Comparison of ENCODE assay signal across 1 cellular context in the genomic region with DNA sequence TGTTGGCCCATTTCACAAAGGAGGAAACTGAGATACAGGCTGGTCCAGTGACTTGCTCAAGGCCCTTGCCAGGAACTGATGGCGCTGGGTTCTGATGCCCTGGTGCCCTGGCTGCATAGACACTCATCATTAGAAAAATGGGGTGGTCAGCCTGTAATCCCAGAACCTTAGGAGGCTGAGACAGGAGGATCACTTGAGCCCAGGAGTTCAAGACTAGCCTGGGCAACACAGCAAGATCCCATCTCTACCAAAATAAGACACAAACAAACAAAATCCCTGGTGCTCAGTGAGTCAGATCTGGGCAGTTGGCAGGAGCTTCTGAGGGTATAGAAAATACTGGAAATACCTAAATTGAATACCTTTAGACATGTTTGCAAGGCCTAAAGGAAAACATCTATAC.
TF ChIP-seq lines count a peak whose summit lies in the region.

No MANE protein-coding gene starts in this region.

TF ChIP-seq in HepG2, 621 proteins besides CTCF, POLR2A, EP300 and RAD21:
- TF ChIP-seq, protein P1, sequence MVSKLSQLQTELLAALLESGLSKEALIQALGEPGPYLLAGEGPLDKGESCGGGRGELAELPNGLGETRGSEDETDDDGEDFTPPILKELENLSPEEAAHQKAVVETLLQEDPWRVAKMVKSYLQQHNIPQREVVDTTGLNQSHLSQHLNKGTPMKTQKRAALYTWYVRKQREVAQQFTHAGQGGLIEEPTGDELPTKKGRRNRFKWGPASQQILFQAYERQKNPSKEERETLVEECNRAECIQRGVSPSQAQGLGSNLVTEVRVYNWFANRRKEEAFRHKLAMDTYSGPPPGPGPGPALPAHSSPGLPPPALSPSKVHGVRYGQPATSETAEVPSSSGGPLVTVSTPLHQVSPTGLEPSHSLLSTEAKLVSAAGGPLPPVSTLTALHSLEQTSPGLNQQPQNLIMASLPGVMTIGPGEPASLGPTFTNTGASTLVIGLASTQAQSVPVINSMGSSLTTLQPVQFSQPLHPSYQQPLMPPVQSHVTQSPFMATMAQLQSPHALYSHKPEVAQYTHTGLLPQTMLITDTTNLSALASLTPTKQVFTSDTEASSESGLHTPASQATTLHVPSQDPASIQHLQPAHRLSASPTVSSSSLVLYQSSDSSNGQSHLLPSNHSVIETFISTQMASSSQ (IDR thresholded peaks at IDR 0.05; ENCODE audit: low read depth): no peak
- TF ChIP-seq, protein P1 (CRISPR knock-in tag; IDR thresholded peaks at IDR 0.05; ENCODE audit: borderline replicate concordance): no peak
- TF ChIP-seq, protein P2, sequence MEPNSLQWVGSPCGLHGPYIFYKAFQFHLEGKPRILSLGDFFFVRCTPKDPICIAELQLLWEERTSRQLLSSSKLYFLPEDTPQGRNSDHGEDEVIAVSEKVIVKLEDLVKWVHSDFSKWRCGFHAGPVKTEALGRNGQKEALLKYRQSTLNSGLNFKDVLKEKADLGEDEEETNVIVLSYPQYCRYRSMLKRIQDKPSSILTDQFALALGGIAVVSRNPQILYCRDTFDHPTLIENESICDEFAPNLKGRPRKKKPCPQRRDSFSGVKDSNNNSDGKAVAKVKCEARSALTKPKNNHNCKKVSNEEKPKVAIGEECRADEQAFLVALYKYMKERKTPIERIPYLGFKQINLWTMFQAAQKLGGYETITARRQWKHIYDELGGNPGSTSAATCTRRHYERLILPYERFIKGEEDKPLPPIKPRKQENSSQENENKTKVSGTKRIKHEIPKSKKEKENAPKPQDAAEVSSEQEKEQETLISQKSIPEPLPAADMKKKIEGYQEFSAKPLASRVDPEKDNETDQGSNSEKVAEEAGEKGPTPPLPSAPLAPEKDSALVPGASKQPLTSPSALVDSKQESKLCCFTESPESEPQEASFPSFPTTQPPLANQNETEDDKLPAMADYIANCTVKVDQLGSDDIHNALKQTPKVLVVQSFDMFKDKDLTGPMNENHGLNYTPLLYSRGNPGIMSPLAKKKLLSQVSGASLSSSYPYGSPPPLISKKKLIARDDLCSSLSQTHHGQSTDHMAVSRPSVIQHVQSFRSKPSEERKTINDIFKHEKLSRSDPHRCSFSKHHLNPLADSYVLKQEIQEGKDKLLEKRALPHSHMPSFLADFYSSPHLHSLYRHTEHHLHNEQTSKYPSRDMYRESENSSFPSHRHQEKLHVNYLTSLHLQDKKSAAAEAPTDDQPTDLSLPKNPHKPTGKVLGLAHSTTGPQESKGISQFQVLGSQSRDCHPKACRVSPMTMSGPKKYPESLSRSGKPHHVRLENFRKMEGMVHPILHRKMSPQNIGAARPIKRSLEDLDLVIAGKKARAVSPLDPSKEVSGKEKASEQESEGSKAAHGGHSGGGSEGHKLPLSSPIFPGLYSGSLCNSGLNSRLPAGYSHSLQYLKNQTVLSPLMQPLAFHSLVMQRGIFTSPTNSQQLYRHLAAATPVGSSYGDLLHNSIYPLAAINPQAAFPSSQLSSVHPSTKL (CRISPR knock-in tag; IDR thresholded peaks at IDR 0.05): no peak
- TF ChIP-seq ZNF296 (CRISPR knock-in tag; conservative IDR thresholded peaks at IDR 0.05): no peak
- TF ChIP-seq ZNF121 (CRISPR knock-in tag; IDR thresholded peaks at IDR 0.05): peak; percentile 81
